22 cellular contexts compared by ENCODE assay signal in the genomic region with DNA sequence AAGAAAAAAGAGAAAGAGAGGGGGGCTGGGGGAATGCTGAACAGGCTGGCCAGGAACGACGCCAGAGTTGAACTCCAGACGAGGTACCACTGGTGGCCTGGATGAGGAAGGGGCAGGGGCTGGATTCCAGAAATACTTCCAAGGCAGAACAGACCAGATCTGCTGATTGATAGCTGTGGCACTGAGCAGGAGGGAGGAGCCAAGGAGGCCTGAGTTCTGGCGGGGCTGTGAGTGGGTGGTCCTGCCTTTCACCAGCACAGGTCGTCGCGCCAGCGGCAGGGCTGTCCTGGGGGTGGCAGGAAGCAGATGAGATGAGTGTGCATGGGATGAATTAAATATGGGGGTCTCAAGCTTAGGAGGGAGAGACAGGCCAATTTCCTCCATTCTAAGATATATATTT. TPM values are rescaled to one million over a fixed set of nuclear protein-coding genes. Genes with fewer than 3 reads are reported as not detected.
DNase-seq lines count a peak whose midpoint lies in the region; ATAC-seq, FAIRE-seq and TF ChIP-seq lines count a peak whose summit lies in the region.
"Had no signal": no experiment of that assay in that cellular context is flagged by ENCODE, and none has a peak within 500 bp of the region (broad histone marks: within the 10 kb centered on the region; RNA-seq: fewer than 3 reads in every experiment).

No MANE protein-coding gene starts in this region.

- H3K4me1 ChIP-seq in CD4-positive, CD25-positive, alpha-beta regulatory T cell (ENCODE audit: control insufficient read depth, insufficient read depth, low read length, poor library complexity, severe bottlenecking) = peaks cover 13% of the 10 kb centered on the region
- no peaks in the 10 kb centered on the region for H3K4me1 ChIP-seq in RWPE2 (ENCODE audit: insufficient read depth, poor library complexity, severe bottlenecking)
- H3K4me1 ChIP-seq in mucosa of descending colon (ENCODE audit: low read depth) = no peaks in the 10 kb centered on the region
- H3K4me1 ChIP-seq: adrenal gland, left ventricle myocardium inferior, upper lobe of right lung had no signal

- peaks cover 0 to 20% (median 8%) of the 10 kb centered on the region in 4 donors for H3K4me1 Mint-ChIP-seq in CD4-positive, CD25-positive, alpha-beta regulatory T cell
- H3K4me1 Mint-ChIP-seq in nephron = peaks cover 12% of the 10 kb centered on the region

- H3K4me3 Mint-ChIP-seq in CD4-positive, CD25-positive, alpha-beta regulatory T cell = peak overlapping the region; percentile 21 to 92 (median 47)
- peak overlapping the region; percentile 22 to 44 (median 29) for H3K4me3 Mint-ChIP-seq in nephron
- H3K4me3 Mint-ChIP-seq: HFFc6 had no signal

- peaks cover 4% of the 10 kb centered on the region for H3K27me3 Mint-ChIP-seq in CD4-positive, CD25-positive, alpha-beta regulatory T cell
- peaks cover 3% of the 10 kb centered on the region for H3K27me3 Mint-ChIP-seq in nephron (ENCODE audit: low read depth)

- intact Hi-C loops in mucosa of descending colon (cut with DNase I, micrococcal nuclease) = no loop called here

- no peak for DNase-seq in CD4-positive, CD25-positive, alpha-beta regulatory T cell
- DNase-seq in RWPE2 (ENCODE audit: low spot score) = peak; percentile 16
- DNase-seq in iPS DF 4.7 (ENCODE audit: extremely low read depth, low spot score) = peak; percentile 30
- no peak for DNase-seq in mucosa of descending colon
- DNase-seq in RCC 7860 (ENCODE audit: low spot score) = no peak
- no peak for DNase-seq in NCI-H345 (lab: John Stamatoyannopoulos, UW)
- DNase-seq in T-helper 2 cell = no peak
- DNase-seq: adrenal gland; CD8-positive, alpha-beta T cell; central memory CD4-positive, alpha-beta T cell; HFFc6; left ventricle myocardium inferior; NCI-H446; stimulated activated CD4-positive, alpha-beta T cell treated with anti-CD3 and anti-CD28 coated beads, Interleukin-15, amount 100 ng/mL, for 24 hours; stimulated activated naive CD4-positive, alpha-beta T cell treated with Interleukin-2 at 50 U/mL for 16 hours; upper lobe of right lung had no signal

- no peak for TF ChIP-seq CTCF in RWPE2 (IDR thresholded peaks at IDR 0.05; ENCODE audit: poor library complexity, severe bottlenecking)
- TF ChIP-seq CTCF in nephron (IDR thresholded peaks at IDR 0.05; ENCODE audit: unreplicated experiment in 3 of 3) = no peak
- TF ChIP-seq CTCF in mucosa of descending colon (IDR thresholded peaks at IDR 0.05) = no peak

- no peaks in the 10 kb centered on the region for H3K27me3 ChIP-seq in CD4-positive, CD25-positive, alpha-beta regulatory T cell (ENCODE audit: control insufficient read depth, insufficient read depth, low read length)
- peaks cover 3% of the 10 kb centered on the region for H3K27me3 ChIP-seq in RWPE2 (ENCODE audit: insufficient read depth, poor library complexity, severe bottlenecking)
- H3K27me3 ChIP-seq: adrenal gland had no signal

- no peaks in the 10 kb centered on the region for H3K9me3 ChIP-seq in CD4-positive, CD25-positive, alpha-beta regulatory T cell (ENCODE audit: control insufficient read depth in 2 of 2, low read length in 2 of 2)
- H3K9me3 ChIP-seq in RWPE2 (ENCODE audit: severe bottlenecking) = no peaks in the 10 kb centered on the region
- H3K9me3 ChIP-seq in mucosa of descending colon = no peaks in the 10 kb centered on the region
- H3K9me3 ChIP-seq: adrenal gland, left ventricle myocardium inferior, upper lobe of right lung had no signal

- H3K4me3 ChIP-seq in CD4-positive, CD25-positive, alpha-beta regulatory T cell (ENCODE audit: low read depth, low read length) = no peak overlapping the region
- H3K4me3 ChIP-seq in RWPE2 (ENCODE audit: severe bottlenecking) (no peak overlapping the region), mucosa of descending colon (no peak overlapping the region)
- H3K4me3 ChIP-seq: adrenal gland, left ventricle myocardium inferior, upper lobe of right lung had no signal

- ATAC-seq in CD4-positive, CD25-positive, alpha-beta regulatory T cell (ENCODE audit: low read depth in 2 of 2) = no peak
- ATAC-seq in RWPE2 (ENCODE audit: low read depth) (no peak), mucosa of descending colon (no peak)
- ATAC-seq: upper lobe of right lung had no signal

- H3K36me3 Mint-ChIP-seq in CD4-positive, CD25-positive, alpha-beta regulatory T cell = no peaks in the 10 kb centered on the region
- H3K36me3 Mint-ChIP-seq in nephron (ENCODE audit: low read depth) = no peaks in the 10 kb centered on the region
- H3K36me3 Mint-ChIP-seq: CD8-positive, alpha-beta T cell had no signal

- no peak overlapping the region for H3K27ac ChIP-seq in CD4-positive, CD25-positive, alpha-beta regulatory T cell (ENCODE audit: insufficient read depth, low read length, poor library complexity, severe bottlenecking)
- no peak overlapping the region for H3K27ac ChIP-seq in RWPE2 (ENCODE audit: poor library complexity, severe bottlenecking)
- H3K27ac ChIP-seq: adrenal gland, left ventricle myocardium inferior, upper lobe of right lung had no signal

- no peaks in the 10 kb centered on the region for H3K36me3 ChIP-seq in CD4-positive, CD25-positive, alpha-beta regulatory T cell (ENCODE audit: control insufficient read depth, insufficient read depth, low read length)
- H3K36me3 ChIP-seq in RWPE2 (ENCODE audit: low read depth) (no peaks in the 10 kb centered on the region), mucosa of descending colon (ENCODE audit: low read depth) (no peaks in the 10 kb centered on the region)
- H3K36me3 ChIP-seq: adrenal gland, left ventricle myocardium inferior, upper lobe of right lung had no signal

- no peak for FAIRE-seq in RCC 7860 (lab: Jason Lieb, UNC)
- FAIRE-seq: endometrium, GM19239 had no signal

- H3K9me3 Mint-ChIP-seq in CD4-positive, CD25-positive, alpha-beta regulatory T cell = peaks cover 0 to 1% (median 0%) of the 10 kb centered on the region in 7 donors
- no peaks in the 10 kb centered on the region for H3K9me3 Mint-ChIP-seq in nephron
- H3K9me3 Mint-ChIP-seq: CD8-positive, alpha-beta T cell; HFFc6 had no signal

- H3K27ac Mint-ChIP-seq in CD4-positive, CD25-positive, alpha-beta regulatory T cell = peak overlapping the region in 1 of 3 donors; percentile 75
- H3K27ac Mint-ChIP-seq in nephron = peak overlapping the region; percentile 80 to 93 (median 89)
- H3K27ac Mint-ChIP-seq: HFFc6 had no signal

RNA-seq across cellular contexts. Expression of a gene that starts 5.5 kb away (rescaled TPM):
- total RNA-seq in CD4-positive, CD25-positive, alpha-beta regulatory T cell = not detected
- polyA plus RNA-seq in CD4-positive, CD25-positive, alpha-beta regulatory T cell = under 1 TPM in 2 of 4 donors, not detected in 2; 0.12 to 0.37 TPM
- total RNA-seq in mucosa of descending colon = not detected
- total RNA-seq: adrenal gland, HFFc6, HT1080, left ventricle myocardium inferior, myocyte, upper lobe of right lung had no signal
- polyA plus RNA-seq: adrenal gland had no signal

RNA-seq across cellular contexts. Expression of a gene that starts 19.2 kb away (rescaled TPM):
- not detected for total RNA-seq in CD4-positive, CD25-positive, alpha-beta regulatory T cell
- not detected for polyA plus RNA-seq in CD4-positive, CD25-positive, alpha-beta regulatory T cell
- not detected for total RNA-seq in mucosa of descending colon
- total RNA-seq: activated CD8-positive, alpha-beta memory T cell treated with anti-CD3 and anti-CD28 coated beads for 36 hours; adrenal gland; CD8-positive, alpha-beta T cell; HFFc6; HT1080; left ventricle myocardium inferior; myocyte; upper lobe of right lung had no signal
- polyA plus RNA-seq: adrenal gland had no signal

Comparison
In these comparisons a context has a peak if more than half of its experiments do, and no peak if none do; other contexts are left out.
1. DNase-seq: peak in RWPE2 (single experiment) and iPS DF 4.7 (single experiment); none in CD4-positive, CD25-positive, alpha-beta regulatory T cell (0 of 3), mucosa of descending colon (0 of 3), RCC 7860 (single experiment), NCI-H345 (single experiment) and T-helper 2 cell (0 of 5).